ENCODE assay signal across 13 cellular contexts in the genomic region with DNA sequence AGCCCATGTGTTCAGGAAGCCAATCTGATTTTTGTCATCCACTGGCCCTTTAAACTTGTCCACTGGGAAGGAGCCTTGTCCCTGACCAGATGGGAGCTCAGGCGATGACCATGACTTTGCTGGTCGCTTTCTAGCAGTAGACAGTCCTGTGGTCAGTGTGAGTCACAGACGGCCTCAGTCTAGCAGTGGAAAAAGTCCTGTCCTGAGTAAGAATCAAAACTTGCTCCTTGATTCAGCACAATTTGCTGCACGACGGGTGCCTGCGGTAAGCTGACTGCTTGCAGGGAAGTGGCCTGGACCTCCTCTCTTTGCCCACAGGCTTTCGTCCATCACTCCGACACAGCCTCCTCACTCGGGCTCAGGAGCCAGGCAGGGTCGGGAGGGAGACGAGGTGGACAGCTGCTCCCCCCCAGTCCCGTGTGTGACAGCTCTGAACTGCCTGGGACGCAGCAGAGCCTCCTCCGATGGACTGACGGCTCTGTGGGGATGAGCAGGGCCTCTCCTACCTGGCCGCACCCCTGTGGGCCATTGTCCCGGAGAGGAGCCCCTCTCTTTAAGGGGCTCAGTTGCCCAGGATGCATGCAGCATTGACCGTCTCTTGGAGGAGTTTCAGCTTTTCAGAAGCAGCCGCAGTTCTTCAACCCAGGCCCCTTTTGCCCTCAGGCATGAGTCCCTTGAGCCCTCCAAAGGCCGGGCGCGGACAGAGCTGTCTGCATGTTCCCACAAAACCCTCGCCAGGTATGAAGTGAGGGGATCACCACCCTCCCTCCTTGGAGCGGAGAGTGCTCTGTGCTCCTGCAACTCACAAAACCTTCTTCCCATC.
A peak's percentile ranks its signal among the peaks of the same experiment; 100 is the strongest.
DNase-seq lines count a peak whose midpoint lies in the region; ATAC-seq lines count a peak whose summit lies in the region.
"Had no signal": no experiment of that assay in that cellular context is flagged by ENCODE, and none has a peak within 500 bp of the region (broad histone marks: within the 10 kb centered on the region; RNA-seq: fewer than 3 reads in every experiment).

No MANE protein-coding gene starts in this region.

- intact Hi-C loops in cardiac septum (cut with DNase I) (no loop called here), left ventricle myocardium superior (cut with micrococcal nuclease) (no loop called here), posterior vena cava (cut with DNase I) (no loop called here)

- no peak for ATAC-seq in left ventricle myocardium superior
- no peak for ATAC-seq in GM21528 (IDR thresholded peaks at IDR 0.05; ENCODE audit: low FRiP score, unreplicated experiment)
- ATAC-seq: naive thymus-derived CD8-positive, alpha-beta T cell had no signal

- H3K4me3 ChIP-seq in adipocyte (ENCODE audit: low read length): no peak overlapping the region

- no peak overlapping the region for H3K9ac ChIP-seq in adipocyte (ENCODE audit: low read length)

- peaks cover 32% of the 10 kb centered on the region for H3K27me3 ChIP-seq in adipocyte (replicated peaks; ENCODE audit: control insufficient read depth, insufficient read depth, low read length)

- peaks cover 3% of the 10 kb centered on the region for H3K9me3 ChIP-seq in adipocyte (ENCODE audit: control insufficient read depth, low read length)

- DNase-seq in cardiac septum (ENCODE audit: low spot score) (peak; percentile 59), left ventricle myocardium superior (no peak), adipocyte (ENCODE audit: low read depth) (peak; percentile 68), iris pigment epithelial cell (ENCODE audit: low read depth) (peak; percentile 34), activated gamma-delta T cell (lab: John Stamatoyannopoulos, UW) (no peak), HCEC 1CT (no peak), posterior vena cava (ENCODE audit: low spot score) (no peak)
- DNase-seq: activated CD4-positive, alpha-beta T cell treated with anti-CD3 and anti-CD28 coated beads, Interleukin-2, amount 50 U/mL, for 4 hours; activated gamma-delta T cell treated with Interleukin-2 at 50 U/mL for 16 hours; cerebellar nuclear complex; naive thymus-derived CD8-positive, alpha-beta T cell; NCI-H2081 treated with DMSO at 0.1 percent for 48 hours had no signal

- H3K36me3 ChIP-seq in adipocyte (ENCODE audit: control insufficient read depth, insufficient read depth, low read length, severe bottlenecking): no peaks in the 10 kb centered on the region

- no peaks in the 10 kb centered on the region for H3K4me1 ChIP-seq in adipocyte (ENCODE audit: control insufficient read depth, insufficient read depth, low read length)

Comparison
In these comparisons a context has a peak if more than half of its experiments do, and no peak if none do; other contexts are left out.
1. DNase-seq: peak in cardiac septum (single experiment), adipocyte (single experiment) and iris pigment epithelial cell (single experiment); none in left ventricle myocardium superior (single experiment), activated gamma-delta T cell (single experiment), HCEC 1CT (single experiment) and posterior vena cava (single experiment).